ENCODE assay signal across 8 cellular contexts in the genomic region with DNA sequence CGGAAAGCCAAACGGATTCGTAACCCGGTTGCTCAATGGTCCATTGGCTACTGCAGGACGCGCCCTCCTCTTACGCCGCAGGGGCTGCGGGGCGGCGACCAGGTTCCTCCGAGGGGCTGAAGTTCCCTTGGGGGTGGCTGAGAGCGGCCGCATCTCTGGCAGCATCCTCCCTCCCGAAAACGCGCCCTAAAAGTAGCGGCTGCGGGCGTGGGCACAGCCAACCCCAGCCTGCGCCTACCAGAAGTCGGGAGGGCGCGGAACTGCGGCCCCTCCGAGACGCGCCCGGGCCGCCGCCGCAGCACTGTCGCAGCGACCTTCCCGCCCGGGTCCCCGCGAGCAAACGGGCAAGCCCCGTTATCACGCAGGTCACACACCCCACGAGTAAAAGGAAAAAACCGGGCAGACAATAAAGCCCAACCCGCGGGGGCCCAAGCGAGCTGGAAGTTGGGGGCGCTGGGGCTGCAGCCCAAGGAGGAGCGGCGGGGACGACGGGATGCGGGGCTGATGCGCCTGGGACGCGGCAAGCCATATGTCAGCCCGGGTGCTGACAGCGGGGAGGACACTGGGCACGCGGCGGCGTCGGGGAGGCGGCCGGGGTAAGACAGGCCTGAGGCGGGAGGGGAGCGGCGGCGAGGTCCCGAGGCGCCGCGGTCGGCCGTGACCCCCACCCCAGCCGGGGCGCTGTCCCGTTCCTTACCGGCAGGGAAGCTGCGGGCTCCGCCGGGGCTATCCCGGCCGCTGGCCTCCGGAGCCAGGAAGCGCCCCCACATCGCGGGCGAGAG. TPM values are rescaled to one million over a fixed set of nuclear protein-coding genes. Genes with fewer than 3 reads are reported as not detected.
A peak's percentile ranks its signal among the peaks of the same experiment; 100 is the strongest.
DNase-seq lines count a peak whose midpoint lies in the region; ATAC-seq and TF ChIP-seq lines count a peak whose summit lies in the region.

No MANE protein-coding gene starts in this region.

- H3K4me3 ChIP-seq in SJSA1 (peak overlapping the region; percentile 98), adipocyte (ENCODE audit: low read length) (peak overlapping the region; percentile 93), left ventricle myocardium inferior (peak overlapping the region; percentile 84)

- no peaks in the 10 kb centered on the region for H3K27me3 ChIP-seq in SJSA1 (replicated peaks)
- H3K27me3 ChIP-seq in adipocyte (replicated peaks; ENCODE audit: control insufficient read depth, insufficient read depth, low read length), result no peaks in the 10 kb centered on the region
- H3K27me3 ChIP-seq in left ventricle myocardium inferior (ENCODE audit: low read depth), result no peaks in the 10 kb centered on the region

- H3K9me3 ChIP-seq in SJSA1 (replicated peaks) (peaks cover 7% of the 10 kb centered on the region; the same call in 1 of the 2 replicates), adipocyte (ENCODE audit: control insufficient read depth, low read length) (no peaks in the 10 kb centered on the region), left ventricle myocardium inferior (replicated peaks) (no peaks in the 10 kb centered on the region)

- H3K9ac ChIP-seq in adipocyte (ENCODE audit: low read length), result peak overlapping the region; percentile 95

- H3K9me3 Mint-ChIP-seq in progenitor cell of endocrine pancreas (ENCODE audit: low read depth), result no peaks in the 10 kb centered on the region

- peaks cover 2% of the 10 kb centered on the region for H3K4me1 Mint-ChIP-seq in progenitor cell of endocrine pancreas (ENCODE audit: low read depth)

- ATAC-seq in GM19372 (IDR thresholded peaks at IDR 0.05; ENCODE audit: low read depth, unreplicated experiment) (peak; percentile 40), HG03439 (IDR thresholded peaks at IDR 0.05; ENCODE audit: unreplicated experiment) (peak; percentile 45)

- peaks cover 10% of the 10 kb centered on the region for H3K27me3 Mint-ChIP-seq in progenitor cell of endocrine pancreas

- H3K27ac ChIP-seq in SJSA1 (peak overlapping the region; percentile 91), left ventricle myocardium inferior (replicated peaks) (peak overlapping the region; percentile 98)

- H3K36me3 Mint-ChIP-seq in progenitor cell of endocrine pancreas (ENCODE audit: insufficient read depth), result no peaks in the 10 kb centered on the region

- DNase-seq in COR-L47 (lab: John Stamatoyannopoulos, UW) (peak; percentile 2), SJSA1 (ENCODE audit: low read depth in 1 of 2, low spot score in 2 of 2) (peak; percentile 60 to 66), adipocyte (ENCODE audit: low read depth) (peak; percentile 82), left ventricle myocardium inferior (peak; percentile 53), progenitor cell of endocrine pancreas (ENCODE audit: low spot score, unreplicated experiment) (peak; percentile 41), MV-4-11 (lab: John Stamatoyannopoulos, UW) (no peak)

- H3K4me3 Mint-ChIP-seq in progenitor cell of endocrine pancreas (ENCODE audit: low read depth), result peak overlapping the region; percentile 80

- peak; percentile 44 for TF ChIP-seq CTCF in left ventricle myocardium inferior (IDR thresholded peaks at IDR 0.05; ENCODE audit: borderline replicate concordance)
- TF ChIP-seq CTCF in progenitor cell of endocrine pancreas (IDR thresholded peaks at IDR 0.05; ENCODE audit: unreplicated experiment), result peak; percentile 42

- H3K4me1 ChIP-seq in SJSA1 (replicated peaks), result peaks cover 8% of the 10 kb centered on the region; the same call in 1 of the 2 replicates
- H3K4me1 ChIP-seq in adipocyte (ENCODE audit: control insufficient read depth, insufficient read depth, low read length), result peaks cover 25% of the 10 kb centered on the region
- H3K4me1 ChIP-seq in left ventricle myocardium inferior, result peaks cover 42% of the 10 kb centered on the region

- H3K36me3 ChIP-seq in SJSA1 (peaks cover 10% of the 10 kb centered on the region), adipocyte (ENCODE audit: control insufficient read depth, insufficient read depth, low read length, severe bottlenecking) (no peaks in the 10 kb centered on the region), left ventricle myocardium inferior (no peaks in the 10 kb centered on the region)

- intact Hi-C loops in left ventricle myocardium inferior (cut with micrococcal nuclease), result no loop called here

- H3K27ac Mint-ChIP-seq in progenitor cell of endocrine pancreas, result peak overlapping the region; percentile 73

RNA-seq across cellular contexts. Expression of gene CEP85L, which starts 0.7 kb away (rescaled TPM):
- total RNA-seq in SJSA1 (2014; rRNA removed; shearing (Covaris generic)), result 6.5 and 12.7 TPM in 2 replicates
- total RNA-seq in left ventricle myocardium inferior, result 11.5 TPM
- 6.8 and 8.8 TPM in 2 replicates for total RNA-seq in progenitor cell of endocrine pancreas
